Comparison of ENCODE assay signal across 8 cellular contexts in genomic region chr15:63986751-63987341, GRCh38. TPM values are rescaled to one million over a fixed set of nuclear protein-coding genes. Genes with fewer than 3 reads are reported as not detected.
DNase-seq lines count a peak whose midpoint lies in the region; ATAC-seq, FAIRE-seq and TF ChIP-seq lines count a peak whose summit lies in the region.

No MANE protein-coding gene starts in this region.

- DNase-seq in CD1c-positive myeloid dendritic cell (ENCODE audit: extremely low spot score) (peak; percentile 85), amniotic epithelial cell (ENCODE audit: low read depth) (peak; percentile 14), vagina (ENCODE audit: extremely low spot score in 2 of 2) (no peak), HTR-8/SVneo (ENCODE audit: insufficient read length, low spot score) (no peak), NCI-H446 treated with DMSO at 0.1 percent for 48 hours (lab: John Stamatoyannopoulos, UW) (no peak)
- no peak for DNase-seq in stimulated activated CD4-positive, alpha-beta T cell treated with anti-CD3 and anti-CD28 coated beads, Interleukin-12 subunit alpha, Interleukin-12 subunit beta, amount 100 ng/mL, for 4 hours

- TF ChIP-seq POLR2A in vagina (IDR thresholded peaks at IDR 0.05) = no peak

- FAIRE-seq in HTR-8/SVneo (lab: Jason Lieb, UNC) = no peak

- intact Hi-C loops in vagina (cut with DNase I) = no loop called here

- H3K4me3 ChIP-seq in vagina = no peak overlapping the region

- peaks cover 40% of the 10 kb centered on the region for H3K4me1 ChIP-seq in vagina

- peak overlapping the region; percentile 70 for H3K27ac ChIP-seq in vagina

- no peaks in the 10 kb centered on the region for H3K36me3 ChIP-seq in vagina

- no peaks in the 10 kb centered on the region for H3K27me3 ChIP-seq in vagina

- TF ChIP-seq CTCF in vagina (IDR thresholded peaks at IDR 0.05) = no peak

- H3K9me3 ChIP-seq in vagina = no peaks in the 10 kb centered on the region

- ATAC-seq in GM19395 (IDR thresholded peaks at IDR 0.05; ENCODE audit: unreplicated experiment) (peak; percentile 86), HG03342 (IDR thresholded peaks at IDR 0.05; ENCODE audit: unreplicated experiment) (peak; percentile 62)

RNA-seq across cellular contexts. Expression of gene DAPK2, which starts 59.4 kb away (rescaled TPM):
- 50.3 TPM for total RNA-seq in vagina

Comparison
In these comparisons a context has a peak if more than half of its experiments do, and no peak if none do; other contexts are left out.
1. DNase-seq: peak in CD1c-positive myeloid dendritic cell (single experiment) and amniotic epithelial cell (single experiment); none in vagina (0 of 2), HTR-8/SVneo (single experiment), NCI-H446 treated with DMSO at 0.1 percent for 48 hours (single experiment) and stimulated activated CD4-positive, alpha-beta T cell treated with anti-CD3 and anti-CD28 coated beads, Interleukin-12 subunit alpha, Interleukin-12 subunit beta, amount 100 ng/mL, for 4 hours (single experiment).